ENCODE assay signal across 22 cellular contexts in the genomic region with DNA sequence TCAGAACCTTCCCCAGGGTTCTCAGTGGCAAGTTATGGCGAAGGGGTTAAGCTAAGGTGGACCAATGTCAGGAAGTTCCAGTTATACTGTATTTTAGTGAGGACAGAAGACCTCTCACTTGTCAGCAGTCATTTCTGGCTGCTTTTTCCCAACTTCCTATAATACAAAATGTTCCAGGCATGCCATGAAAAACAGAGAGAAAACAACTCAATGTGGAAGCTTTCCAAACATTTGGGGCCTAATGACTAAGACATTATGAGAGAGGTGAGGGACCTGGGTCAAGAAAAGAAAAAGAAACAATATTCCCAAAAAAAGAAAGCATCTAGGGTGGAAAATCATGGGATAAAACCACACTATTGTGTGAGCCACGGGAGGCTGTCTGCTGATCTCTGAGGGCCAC.
"Had no signal": no experiment of that assay in that cellular context is flagged by ENCODE, and none has a peak within 500 bp of the region (broad histone marks: within the 10 kb centered on the region; RNA-seq: fewer than 3 reads in every experiment).

No MANE protein-coding gene starts in this region.

- ATAC-seq: esophagus mucosa; foreskin keratinocyte; heart left ventricle; left lobe of liver; lower lobe of right lung; mucosa of descending colon; naive thymus-derived CD8-positive, alpha-beta T cell had no signal

- H3K4me3 Mint-ChIP-seq: naive thymus-derived CD8-positive, alpha-beta T cell had no signal

- H3K36me3 Mint-ChIP-seq: naive thymus-derived CD8-positive, alpha-beta T cell had no signal

- DNase-seq: cerebellar nuclear complex; colonic mucosa; effector CD4-positive, alpha-beta T cell; foreskin keratinocyte; heart left ventricle; hippocampal formation; kidney glomerular epithelial cell; lower lobe of right lung; mesenchymal stem cell; mucosa of descending colon; naive thymus-derived CD8-positive, alpha-beta T cell; sigmoid colon; small intestine; stimulated activated CD4-positive, alpha-beta T cell treated with anti-CD3 and anti-CD28 coated beads, Interleukin-12 subunit alpha, Interleukin-12 subunit beta, amount 100 ng/mL, for 4 hours; stimulated activated naive CD4-positive, alpha-beta T cell; stomach; substantia nigra; upper lobe of left lung; uterus had no signal

- H3K4me1 Mint-ChIP-seq: naive thymus-derived CD8-positive, alpha-beta T cell had no signal

- H3K4me3 ChIP-seq: cardiac muscle cell, colonic mucosa, heart left ventricle, lower lobe of right lung, mucosa of descending colon, sigmoid colon, stomach, upper lobe of left lung, uterus had no signal
